ENCODE assay signal across 9 cellular contexts in the genomic region with DNA sequence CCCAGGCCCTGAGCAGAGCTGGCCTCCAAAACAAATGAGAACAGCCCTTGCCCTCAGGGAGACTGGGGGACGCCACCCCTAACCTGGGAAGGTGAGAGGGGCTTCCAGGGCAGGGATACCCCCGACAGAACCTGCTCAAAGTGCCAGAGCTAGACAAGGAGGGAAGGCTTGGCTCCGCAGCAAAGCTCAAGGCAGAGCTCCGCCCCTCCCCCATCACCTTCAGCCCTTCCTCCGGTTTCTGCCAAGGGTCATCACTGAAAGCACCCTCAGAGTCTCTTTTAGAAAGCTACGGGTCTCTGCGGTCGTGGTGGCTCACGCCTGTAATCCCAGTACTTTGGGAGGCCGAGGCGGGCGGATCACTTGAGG.
DNase-seq lines count a peak whose midpoint lies in the region; ATAC-seq and TF ChIP-seq lines count a peak whose summit lies in the region.
"Had no signal": no experiment of that assay in that cellular context is flagged by ENCODE, and none has a peak within 500 bp of the region (broad histone marks: within the 10 kb centered on the region; RNA-seq: fewer than 3 reads in every experiment).

No MANE protein-coding gene starts in this region.

- H3K4me3 Mint-ChIP-seq in immature natural killer cell = peak overlapping the region; percentile 48 to 86 (median 79)
- H3K4me3 Mint-ChIP-seq in type B pancreatic cell = peak overlapping the region; percentile 90

- H3K4me1 ChIP-seq in left ventricle myocardium inferior (peaks cover 13% of the 10 kb centered on the region), right atrium auricular region (peaks cover 0 to 12% of the 10 kb centered on the region in 2 donors)

- H3K9ac ChIP-seq in SU-DHL-6 (ENCODE audit: low read length) = peak overlapping the region; percentile 32

- H2AFZ ChIP-seq in SU-DHL-6 (ENCODE audit: low read depth, low read length, severe bottlenecking) = peak overlapping the region; percentile 64

- no peaks in the 10 kb centered on the region for H4K20me1 ChIP-seq in SU-DHL-6 (ENCODE audit: low read depth, low read length)

- peak overlapping the region; percentile 61 for H3K4me2 ChIP-seq in SU-DHL-6 (ENCODE audit: low read depth, low read length, poor library complexity, severe bottlenecking)

- H3K27ac Mint-ChIP-seq in immature natural killer cell (no peak overlapping the region), type B pancreatic cell (no peak overlapping the region)

- H3K79me2 ChIP-seq in SU-DHL-6 (ENCODE audit: insufficient read depth, low read length) = no peaks in the 10 kb centered on the region

- no peaks in the 10 kb centered on the region for H3K9me2 ChIP-seq in SU-DHL-6 (replicated peaks; ENCODE audit: insufficient read depth, low read length)

- H3K27me3 ChIP-seq in left ventricle myocardium inferior (ENCODE audit: low read depth) (peaks cover 52% of the 10 kb centered on the region), right atrium auricular region (no peaks in the 10 kb centered on the region), SU-DHL-6 (ENCODE audit: low read length) (no peaks in the 10 kb centered on the region)
- H3K27me3 ChIP-seq: vagina had no signal

- no peak for TF ChIP-seq POLR2A in erythroblast (IDR thresholded peaks at IDR 0.05; ENCODE audit: low read length)

- intact Hi-C loops in left ventricle myocardium inferior (cut with micrococcal nuclease) = no loop called here

- H3K36me3 ChIP-seq in left ventricle myocardium inferior = no peaks in the 10 kb centered on the region
- no peaks in the 10 kb centered on the region for H3K36me3 ChIP-seq in right atrium auricular region
- H3K36me3 ChIP-seq in SU-DHL-6 (ENCODE audit: low read length) = no peaks in the 10 kb centered on the region
- H3K36me3 ChIP-seq: vagina had no signal

- H3K27ac ChIP-seq in left ventricle myocardium inferior (replicated peaks) (no peak overlapping the region), right atrium auricular region (no peak overlapping the region), SU-DHL-6 (ENCODE audit: low read depth, low read length) (peak overlapping the region; percentile 53)
- H3K27ac ChIP-seq: vagina had no signal

- no peak for ATAC-seq in GM18858 (IDR thresholded peaks at IDR 0.05; ENCODE audit: unreplicated experiment)

- no peak for DNase-seq in left ventricle myocardium inferior
- DNase-seq in right atrium auricular region (ENCODE audit: low spot score) = no peak
- DNase-seq in immature natural killer cell = no peak
- DNase-seq in type B pancreatic cell (ENCODE audit: extremely low spot score, unreplicated experiment) = no peak
- DNase-seq in D341Med (ENCODE audit: low spot score) = no peak
- no peak for DNase-seq in erythroblast (lab: John Stamatoyannopoulos, UW)

- H3K9me3 Mint-ChIP-seq in immature natural killer cell (no peaks in the 10 kb centered on the region), type B pancreatic cell (no peaks in the 10 kb centered on the region)

- H3K27me3 Mint-ChIP-seq in immature natural killer cell (ENCODE audit: low read depth in 3 of 3) (peaks cover 4 to 6% (median 4%) of the 10 kb centered on the region in 3 donors), type B pancreatic cell (peaks cover 11% of the 10 kb centered on the region)

- no peak for TF ChIP-seq CTCF in left ventricle myocardium inferior (IDR thresholded peaks at IDR 0.05; ENCODE audit: borderline replicate concordance)
- TF ChIP-seq CTCF in right atrium auricular region (IDR thresholded peaks at IDR 0.05) = no peak
- no peak for TF ChIP-seq CTCF in SU-DHL-6 (IDR thresholded peaks at IDR 0.05; ENCODE audit: insufficient read depth, low read length, poor library complexity, severe bottlenecking)
- TF ChIP-seq CTCF in type B pancreatic cell (conservative IDR thresholded peaks at IDR 0.05) = no peak

- H3F3A ChIP-seq in SU-DHL-6 (ENCODE audit: insufficient read depth) = peaks cover 9% of the 10 kb centered on the region

- H3K4me3 ChIP-seq in left ventricle myocardium inferior (peak overlapping the region; percentile 70), right atrium auricular region (peak overlapping the region in 1 of 2 donors; percentile 53), SU-DHL-6 (ENCODE audit: insufficient read depth, low read length, poor library complexity, severe bottlenecking) (peak overlapping the region; percentile 57)

- no peaks in the 10 kb centered on the region for H3K9me3 ChIP-seq in left ventricle myocardium inferior (replicated peaks)
- no peaks in the 10 kb centered on the region for H3K9me3 ChIP-seq in right atrium auricular region
- no peaks in the 10 kb centered on the region for H3K9me3 ChIP-seq in SU-DHL-6 (ENCODE audit: insufficient read depth, low read length)
- H3K9me3 ChIP-seq: vagina had no signal

- H3K36me3 Mint-ChIP-seq in immature natural killer cell = no peaks in the 10 kb centered on the region
- no peaks in the 10 kb centered on the region for H3K36me3 Mint-ChIP-seq in type B pancreatic cell

- peaks cover 9 to 18% of the 10 kb centered on the region in 2 donors for H3K4me1 Mint-ChIP-seq in immature natural killer cell
- peaks cover 7% of the 10 kb centered on the region for H3K4me1 Mint-ChIP-seq in type B pancreatic cell (ENCODE audit: unreplicated experiment)
